In genomic region chr17:136534-136933, GRCh38 we compare ENCODE assay signal across 10 cellular contexts. TPM values are rescaled to one million over a fixed set of nuclear protein-coding genes. Genes with fewer than 3 reads are reported as not detected.
A peak's percentile ranks its signal among the peaks of the same experiment; 100 is the strongest.
DNase-seq lines count a peak whose midpoint lies in the region; ATAC-seq and TF ChIP-seq lines count a peak whose summit lies in the region.
"Not testable (repeated sequence)": the region's sequence is repeated elsewhere in the genome, so short reads cannot be mapped to it uniquely, and the experiment has no call there.
"Had no signal": no experiment of that assay in that cellular context is flagged by ENCODE, and none has a peak within 500 bp of the region (broad histone marks: within the 10 kb centered on the region; RNA-seq: fewer than 3 reads in every experiment).

No MANE protein-coding gene starts in this region.

- H3K4me3 ChIP-seq in A673 (ENCODE audit: low read depth, low read length, poor library complexity, severe bottlenecking); fibroblast of pulmonary artery (replicated peaks; ENCODE audit: low read depth, low read length): not testable (repeated sequence)

- H3K27ac ChIP-seq in A673 (ENCODE audit: low read depth, low read length, poor library complexity, severe bottlenecking), result not testable (repeated sequence)

- not testable (repeated sequence) for H3K36me3 ChIP-seq in A673 (ENCODE audit: insufficient read depth, low read length, poor library complexity, severe bottlenecking)

- H3K9me3 ChIP-seq in A673 (ENCODE audit: low read depth, low read length, poor library complexity, severe bottlenecking), result not testable (repeated sequence)

- ATAC-seq in GM19395 (IDR thresholded peaks at IDR 0.05; ENCODE audit: unreplicated experiment) (peak; percentile 79), HG03432 (IDR thresholded peaks at IDR 0.05; ENCODE audit: unreplicated experiment) (peak; percentile 50), activated B cell treated with CpG ODN at 0.5 μM for 24 hours (ENCODE audit: low read depth) (peak; percentile 94), natural killer cell (peak; percentile 88 to 91 (median 89))

- not testable (repeated sequence) for H3K4me1 ChIP-seq in A673 (ENCODE audit: insufficient read depth, low read length, poor library complexity, severe bottlenecking)

- intact Hi-C loops in A673 (cut with micrococcal nuclease; ENCODE audit: unreplicated experiment); activated B cell treated with CpG ODN at 0.5 μM for 24 hours (cut with micrococcal nuclease); natural killer cell (cut with micrococcal nuclease): not testable (repeated sequence)

- CTCF ChIA-PET in A673 (lab: Charles Lee); activated B cell treated with CpG ODN at 0.5 μM for 24 hours (lab: Charles Lee): not testable (repeated sequence)

- POLR2A ChIA-PET in A673 (lab: Charles Lee; ENCODE audit: low non-redundant PET); activated B cell treated with CpG ODN at 0.5 μM for 24 hours (lab: Charles Lee): not testable (repeated sequence)

- H3K27ac Mint-ChIP-seq in activated B cell treated with CpG ODN at 0.5 μM for 24 hours, result not testable (repeated sequence)
- peak overlapping the region in 1 of 2 donors; percentile 38 for H3K27ac Mint-ChIP-seq in natural killer cell

- H3K36me3 Mint-ChIP-seq in activated B cell treated with CpG ODN at 0.5 μM for 24 hours (ENCODE audit: low read depth); natural killer cell: not testable (repeated sequence)

- not testable (repeated sequence) for DNase-seq in A673 (ENCODE audit: low spot score); fibroblast of pulmonary artery (ENCODE audit: low read depth)
- DNase-seq in activated B cell treated with CpG ODN at 0.5 μM for 24 hours, result peak; percentile 65
- peak; percentile 91 for DNase-seq in activated effector memory CD4-positive, alpha-beta T cell treated with anti-CD3 and anti-CD28 coated beads, Interleukin-2, amount 50 U/mL, for 16 hours
- peak; percentile 64 for DNase-seq in natural killer cell
- DNase-seq in stimulated activated CD4-positive, alpha-beta T cell treated with anti-CD3 and anti-CD28 coated beads, TNF-alpha, amount 100 ng/mL, for 1 hour (ENCODE audit: low read depth in 3 of 3, low spot score in 1 of 3), result peak; percentile 45 to 63 (median 47)

- H3K9me3 Mint-ChIP-seq in activated B cell treated with CpG ODN at 0.5 μM for 24 hours, natural killer cell: not testable (repeated sequence)

- H3K27me3 ChIP-seq in A673 (replicated peaks; ENCODE audit: insufficient read depth, low read depth, low read length, poor library complexity), result not testable (repeated sequence)

- not testable (repeated sequence) for BruUV-seq in A673 (replicated peaks; lab: Mats Ljungman, UMichigan)

- not testable (repeated sequence) for H3K27me3 Mint-ChIP-seq in activated B cell treated with CpG ODN at 0.5 μM for 24 hours; natural killer cell (ENCODE audit: low read depth in 2 of 2)

- 0 out of 2 replicates have a peak, but pooled peaks have one; percentile 34 for TF ChIP-seq CTCF in A673 (conservative IDR thresholded peaks at IDR 0.05; ENCODE audit: low read depth, low read length)
- not testable (repeated sequence) for TF ChIP-seq CTCF in activated B cell treated with CpG ODN at 0.5 μM for 24 hours (IDR thresholded peaks at IDR 0.05)
- TF ChIP-seq CTCF in fibroblast of pulmonary artery (IDR thresholded peaks at IDR 0.05; ENCODE audit: low read length, missing control alignments), result peak; percentile 27
- peak; percentile 28 for TF ChIP-seq CTCF in natural killer cell (IDR thresholded peaks at IDR 0.05)

- not testable (repeated sequence) for H3K4me3 Mint-ChIP-seq in activated B cell treated with CpG ODN at 0.5 μM for 24 hours
- peak overlapping the region; percentile 53 for H3K4me3 Mint-ChIP-seq in natural killer cell

- not testable (repeated sequence) for H3K4me1 Mint-ChIP-seq in activated B cell treated with CpG ODN at 0.5 μM for 24 hours, natural killer cell

RNA-seq across cellular contexts. Expression of gene SCGB1C2, which starts 0.8 kb away (rescaled TPM):
- total RNA-seq in A673 (2021), result not detected in 2 replicates
- total RNA-seq in activated B cell treated with CpG ODN at 0.5 μM for 24 hours, result not detected in 2 replicates
- not detected for total RNA-seq in natural killer cell
- total RNA-seq: GM23248, myocyte had no signal

RNA-seq across cellular contexts. Expression of gene DOC2B, which starts 44.9 kb away (rescaled TPM):
- total RNA-seq in A673 (2021), result 0.17 and 0.39 TPM in 2 replicates
- not detected in 2 replicates for total RNA-seq in activated B cell treated with CpG ODN at 0.5 μM for 24 hours
- under 1 TPM in 2 of 3 donors, not detected in 1; 0.07 to 0.20 TPM for total RNA-seq in natural killer cell
- total RNA-seq: GM23248 had no signal
